Comparison of ENCODE assay signal across 8 cellular contexts in the genomic region with DNA sequence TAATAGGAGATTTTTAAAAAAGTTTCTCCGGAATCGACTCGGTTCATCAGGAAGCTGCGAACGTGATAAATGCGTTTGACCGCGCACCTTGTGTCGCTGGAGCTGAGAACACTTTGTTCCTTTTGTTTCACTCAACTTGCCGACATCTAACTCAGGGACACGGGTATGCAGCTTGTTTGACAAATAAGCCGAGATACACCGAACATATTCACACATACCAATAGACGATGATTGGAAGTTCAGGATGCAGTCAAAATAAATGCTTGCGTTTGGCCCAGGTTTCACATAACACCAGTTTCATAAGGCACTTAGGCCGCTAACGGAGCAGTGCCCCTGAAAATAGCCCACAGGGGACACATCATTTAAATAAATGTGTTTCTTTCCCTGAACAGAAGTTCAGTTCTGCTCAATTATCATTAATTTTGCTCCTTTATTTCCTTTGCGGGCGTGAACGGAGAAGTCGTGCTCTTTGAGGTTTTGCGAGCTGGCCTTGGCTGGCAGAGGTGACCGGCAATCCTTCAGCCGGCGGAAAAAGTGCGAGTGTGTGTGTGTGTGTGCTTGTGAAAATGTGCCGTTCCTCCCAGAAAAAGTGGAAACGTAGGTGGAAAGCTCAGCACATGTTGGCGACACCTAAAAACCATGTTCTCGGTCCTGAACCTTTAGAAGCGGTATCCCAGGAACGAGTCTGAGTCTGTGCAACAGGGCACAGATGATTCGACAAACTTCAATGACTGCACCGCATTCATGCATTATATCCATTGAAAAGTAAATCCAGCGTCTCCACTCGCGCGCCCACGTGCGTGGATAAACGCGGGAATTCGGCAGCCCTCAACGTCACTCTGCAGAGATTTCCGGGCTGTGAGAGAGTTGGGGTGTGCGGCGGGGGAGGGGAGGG. TPM values are rescaled to one million over a fixed set of nuclear protein-coding genes. Genes with fewer than 3 reads are reported as not detected.
DNase-seq lines count a peak whose midpoint lies in the region; ATAC-seq and TF ChIP-seq lines count a peak whose summit lies in the region.

No MANE protein-coding gene starts in this region.

- H4K20me1 ChIP-seq in hepatocyte (ENCODE audit: insufficient read depth, poor library complexity, severe bottlenecking), result no peaks in the 10 kb centered on the region

- no peak for TF ChIP-seq CTCF in Panc1 (IDR thresholded peaks at IDR 0.05)
- TF ChIP-seq CTCF in hepatocyte (IDR thresholded peaks at IDR 0.05; ENCODE audit: poor library complexity), result no peak

- BruUV-seq in Panc1 (replicated peaks; lab: Mats Ljungman, UMichigan), result no TSS peak

- H3K9me3 ChIP-seq in Panc1 (ENCODE audit: control insufficient read depth, insufficient read depth, low read depth, low read length) (no peaks in the 10 kb centered on the region), hepatocyte (ENCODE audit: low read depth) (no peaks in the 10 kb centered on the region)

- CTCF ChIA-PET in Panc1 (lab: Charles Lee), result interaction anchor here (0.7 kb wide), 1 partner anchor 992 kb away, joined by 4 read pairs; no protein-coding TSS in a partner anchor

- peak; percentile 22 for ATAC-seq in GM19395 (IDR thresholded peaks at IDR 0.05; ENCODE audit: unreplicated experiment)
- ATAC-seq in Panc1, result no peak
- ATAC-seq in stimulated activated effector memory CD8-positive, alpha-beta T cell treated with anti-CD3 and anti-CD28 coated beads, Interleukin-12 subunit alpha, Interleukin-12 subunit beta, amount 100 ng/mL, for 72 hours, result no peak
- ATAC-seq in GM18517 (IDR thresholded peaks at IDR 0.05; ENCODE audit: unreplicated experiment), result no peak
- ATAC-seq in HG02763 (IDR thresholded peaks at IDR 0.05; ENCODE audit: unreplicated experiment), result no peak

- H3K27ac ChIP-seq in Panc1 (ENCODE audit: low read length) (no peak overlapping the region), hepatocyte (no peak overlapping the region)

- peak overlapping the region; percentile 67 for H3K4me3 Mint-ChIP-seq in stimulated activated effector memory CD8-positive, alpha-beta T cell treated with anti-CD3 and anti-CD28 coated beads, Interleukin-12 subunit alpha, Interleukin-12 subunit beta, amount 100 ng/mL, for 72 hours

- in situ Hi-C loops in Panc1 (cut with HindIII; ENCODE audit: low pct_unique_long_range_greater_than_20kb, low sequenced_read_pairs), result no loop called here

- H3K4me2 ChIP-seq in hepatocyte, result peak overlapping the region; percentile 98

- H2AFZ ChIP-seq in hepatocyte, result peak overlapping the region; percentile 53

- POLR2A ChIA-PET in Panc1 (lab: Charles Lee), result no interaction called here

- H3K9me2 ChIP-seq in hepatocyte (replicated peaks; ENCODE audit: insufficient read depth), result no peaks in the 10 kb centered on the region

- DNase-seq in Panc1 (ENCODE audit: low read depth, low spot score), result no peak
- no peak for DNase-seq in hepatocyte (ENCODE audit: low spot score)
- no peak for DNase-seq in stimulated activated effector memory CD8-positive, alpha-beta T cell treated with anti-CD3 and anti-CD28 coated beads, Interleukin-12 subunit alpha, Interleukin-12 subunit beta, amount 100 ng/mL, for 72 hours (ENCODE audit: low spot score in 2 of 2)
- no peak for DNase-seq in NCI-H82 (lab: John Stamatoyannopoulos, UW)
- DNase-seq in hypothalamus (lab: John Stamatoyannopoulos, UW), result no peak

- 7% methylated on average over 45 of the region's 47 CpGs for WGBS in hepatocyte (ENCODE audit: low lambda C conversion rate, missing lambda C conversion rate)

- peaks cover 5% of the 10 kb centered on the region for H3K27me3 ChIP-seq in Panc1 (ENCODE audit: control insufficient read depth, insufficient read depth, low read length)
- H3K27me3 ChIP-seq in hepatocyte, result peaks cover 78% of the 10 kb centered on the region

- no peaks in the 10 kb centered on the region for H3K36me3 Mint-ChIP-seq in stimulated activated effector memory CD8-positive, alpha-beta T cell treated with anti-CD3 and anti-CD28 coated beads, Interleukin-12 subunit alpha, Interleukin-12 subunit beta, amount 100 ng/mL, for 72 hours

- intact Hi-C loops in Panc1 (cut with micrococcal nuclease; ENCODE audit: unreplicated experiment), result no loop called here

- no peak overlapping the region for H3K27ac Mint-ChIP-seq in stimulated activated effector memory CD8-positive, alpha-beta T cell treated with anti-CD3 and anti-CD28 coated beads, Interleukin-12 subunit alpha, Interleukin-12 subunit beta, amount 100 ng/mL, for 72 hours

- H3K36me3 ChIP-seq in Panc1 (ENCODE audit: control insufficient read depth, insufficient read depth, low read length) (no peaks in the 10 kb centered on the region), hepatocyte (replicated peaks; ENCODE audit: insufficient read depth, low read depth) (no peaks in the 10 kb centered on the region)

- H3K4me1 ChIP-seq in Panc1 (ENCODE audit: control insufficient read depth, insufficient read depth, low read length) (no peaks in the 10 kb centered on the region; the same call in 1 of the 2 replicates), hepatocyte (ENCODE audit: insufficient read depth) (peaks cover 27% of the 10 kb centered on the region)

- no peaks in the 10 kb centered on the region for H3K79me2 ChIP-seq in hepatocyte

- peaks cover 31% of the 10 kb centered on the region for H3K4me1 Mint-ChIP-seq in stimulated activated effector memory CD8-positive, alpha-beta T cell treated with anti-CD3 and anti-CD28 coated beads, Interleukin-12 subunit alpha, Interleukin-12 subunit beta, amount 100 ng/mL, for 72 hours

- peak overlapping the region; percentile 32 to 39 for H3K4me3 ChIP-seq in Panc1 (ENCODE audit: low read depth in 2 of 2, low read length in 2 of 2)
- H3K4me3 ChIP-seq in hepatocyte, result peak overlapping the region; percentile 39

- no peaks in the 10 kb centered on the region for H3K9me3 Mint-ChIP-seq in stimulated activated effector memory CD8-positive, alpha-beta T cell treated with anti-CD3 and anti-CD28 coated beads, Interleukin-12 subunit alpha, Interleukin-12 subunit beta, amount 100 ng/mL, for 72 hours

RNA-seq across cellular contexts. Expression of a gene that starts 0.7 kb away (rescaled TPM):
- total RNA-seq in Panc1 (2021; ENCODE audit: unreplicated experiment) (0.18 TPM), hepatocyte (0.17 and 1.5 TPM in 2 replicates)
- not detected for polyA plus RNA-seq in Panc1 (2012; ENCODE audit: insufficient read length)
- polyA plus RNA-seq in hepatocyte, result not detected in 2 replicates
